In genomic region chr2:181125364-181125763, GRCh38 we compare ENCODE assay signal across 16 cellular contexts.
A peak's percentile ranks its signal among the peaks of the same experiment; 100 is the strongest.
DNase-seq lines count a peak whose midpoint lies in the region; ATAC-seq and TF ChIP-seq lines count a peak whose summit lies in the region.
"Had no signal": no experiment of that assay in that cellular context is flagged by ENCODE, and none has a peak within 500 bp of the region (broad histone marks: within the 10 kb centered on the region; RNA-seq: fewer than 3 reads in every experiment).

No MANE protein-coding gene starts in this region.

- H3K27me3 Mint-ChIP-seq in CD8-positive, alpha-beta memory T cell, result no peaks in the 10 kb centered on the region
- H3K27me3 Mint-ChIP-seq in activated naive CD8-positive, alpha-beta T cell, result no peaks in the 10 kb centered on the region
- no peaks in the 10 kb centered on the region for H3K27me3 Mint-ChIP-seq in natural killer cell (ENCODE audit: low read depth in 2 of 2)
- no peaks in the 10 kb centered on the region for H3K27me3 Mint-ChIP-seq in type B pancreatic cell

- H3K36me3 Mint-ChIP-seq in CD8-positive, alpha-beta memory T cell, result peaks cover 10 to 43% (median 30%) of the 10 kb centered on the region in 3 donors
- H3K36me3 Mint-ChIP-seq in activated naive CD8-positive, alpha-beta T cell, result peaks cover 17% of the 10 kb centered on the region
- H3K36me3 Mint-ChIP-seq in natural killer cell (peaks cover 14% of the 10 kb centered on the region), type B pancreatic cell (no peaks in the 10 kb centered on the region)

- H3K4me1 Mint-ChIP-seq in CD8-positive, alpha-beta memory T cell, result peaks cover 74 to 88% (median 85%) of the 10 kb centered on the region in 3 donors
- H3K4me1 Mint-ChIP-seq in activated naive CD8-positive, alpha-beta T cell (ENCODE audit: low read depth), result peaks cover 77% of the 10 kb centered on the region
- H3K4me1 Mint-ChIP-seq in natural killer cell (peaks cover 63% of the 10 kb centered on the region in 2 donors), type B pancreatic cell (ENCODE audit: unreplicated experiment) (peaks cover 5% of the 10 kb centered on the region)

- POLR2A ChIA-PET in CD8-positive, alpha-beta memory T cell (lab: Charles Lee), result interaction anchor here (1.3 to 2.9 kb wide), 4 partner anchors 12 to 20 kb away, joined by 3 to 11 read pairs (median 5); no protein-coding TSS in a partner anchor

- H3K9ac ChIP-seq in Karpas-422 (ENCODE audit: low read length), result no peak overlapping the region

- H3K9me3 Mint-ChIP-seq in CD8-positive, alpha-beta memory T cell, result peaks cover 12 to 27% (median 13%) of the 10 kb centered on the region in 5 donors
- peaks cover 15% of the 10 kb centered on the region for H3K9me3 Mint-ChIP-seq in activated naive CD8-positive, alpha-beta T cell (ENCODE audit: low read depth)
- H3K9me3 Mint-ChIP-seq in natural killer cell (peaks cover 3 to 5% of the 10 kb centered on the region in 2 donors), type B pancreatic cell (peaks cover 4% of the 10 kb centered on the region)

- no peak overlapping the region for H3K4me2 ChIP-seq in Karpas-422 (ENCODE audit: low read depth, low read length, poor library complexity, severe bottlenecking)

- H3K4me3 ChIP-seq in CD8-positive, alpha-beta memory T cell (ENCODE audit: low read length), result peak overlapping the region; percentile 56
- no peak overlapping the region for H3K4me3 ChIP-seq in Karpas-422 (ENCODE audit: low read length)
- H3K4me3 ChIP-seq: ovary, sigmoid colon, SJCRH30, thyroid gland had no signal

- intact Hi-C loops in natural killer cell (cut with micrococcal nuclease), result no loop called here

- H3K4me1 ChIP-seq in CD8-positive, alpha-beta memory T cell (ENCODE audit: insufficient read depth, low read length), result peaks cover 67% of the 10 kb centered on the region
- no peaks in the 10 kb centered on the region; the same call in 1 of the 2 replicates for H3K4me1 ChIP-seq in Karpas-422 (ENCODE audit: low read length)
- H3K4me1 ChIP-seq: sigmoid colon, thyroid gland had no signal

- H3K27ac ChIP-seq in CD8-positive, alpha-beta memory T cell (ENCODE audit: low read depth, low read length), result peak overlapping the region; percentile 91
- H3K27ac ChIP-seq in Karpas-422 (ENCODE audit: low read length), result no peak overlapping the region
- H3K27ac ChIP-seq: ovary, sigmoid colon, SJCRH30, thyroid gland had no signal

- no peaks in the 10 kb centered on the region for H3K9me3 ChIP-seq in CD8-positive, alpha-beta memory T cell (ENCODE audit: low read length)
- no peaks in the 10 kb centered on the region for H3K9me3 ChIP-seq in Karpas-422 (ENCODE audit: low read length)
- H3K9me3 ChIP-seq: ovary, sigmoid colon, thyroid gland had no signal

- ATAC-seq in natural killer cell (no peak), HG03196 (IDR thresholded peaks at IDR 0.05; ENCODE audit: unreplicated experiment) (no peak)

- no peaks in the 10 kb centered on the region for H3K36me3 ChIP-seq in CD8-positive, alpha-beta memory T cell (ENCODE audit: insufficient read depth, low read length)
- H3K36me3 ChIP-seq in Karpas-422 (ENCODE audit: insufficient read depth, low read length), result no peaks in the 10 kb centered on the region
- H3K36me3 ChIP-seq: ovary, sigmoid colon, SJCRH30, thyroid gland had no signal

- TF ChIP-seq CTCF in natural killer cell (IDR thresholded peaks at IDR 0.05), result no peak
- no peak for TF ChIP-seq CTCF in type B pancreatic cell (conservative IDR thresholded peaks at IDR 0.05)

- peak overlapping the region; percentile 94 to 100 (median 98) for H3K27ac Mint-ChIP-seq in CD8-positive, alpha-beta memory T cell
- H3K27ac Mint-ChIP-seq in activated naive CD8-positive, alpha-beta T cell, result peak overlapping the region; percentile 97
- H3K27ac Mint-ChIP-seq in natural killer cell, result peak overlapping the region; percentile 96 to 99
- no peak overlapping the region for H3K27ac Mint-ChIP-seq in type B pancreatic cell

- H3K27me3 ChIP-seq in CD8-positive, alpha-beta memory T cell (ENCODE audit: insufficient read depth, low read length, poor library complexity, severe bottlenecking), result no peaks in the 10 kb centered on the region
- no peaks in the 10 kb centered on the region for H3K27me3 ChIP-seq in Karpas-422 (ENCODE audit: low read length)
- H3K27me3 ChIP-seq: ovary, sigmoid colon, SJCRH30, thyroid gland had no signal

- DNase-seq in CD8-positive, alpha-beta memory T cell, result no peak
- DNase-seq in Karpas-422, result no peak
- DNase-seq in natural killer cell, result no peak
- no peak for DNase-seq in glomerular visceral epithelial cell (ENCODE audit: extremely low spot score)
- DNase-seq in type B pancreatic cell (ENCODE audit: extremely low spot score, unreplicated experiment), result no peak
- DNase-seq: central memory CD4-positive, alpha-beta T cell; DMS53; NCI-H1048; NCI-H524; ovary; sigmoid colon; SJCRH30; stimulated activated CD4-positive, alpha-beta T cell treated with anti-CD3 and anti-CD28 coated beads, Interleukin-2, amount 100 ng/mL, for 48 hours; thyroid gland had no signal

- CTCF ChIA-PET in CD8-positive, alpha-beta memory T cell (lab: Charles Lee), result interaction anchor here (1.0 to 4.9 kb wide), 10 partner anchors 10 to 341 kb away, joined by 3 to 38 read pairs (median 4); partner anchors contain the start of gene ITGA4

- no peaks in the 10 kb centered on the region for H3K79me2 ChIP-seq in Karpas-422 (ENCODE audit: low read length)

- no peaks in the 10 kb centered on the region for H3K9me2 ChIP-seq in Karpas-422 (replicated peaks; ENCODE audit: insufficient read depth, low read length)

- H4K20me1 ChIP-seq in Karpas-422 (ENCODE audit: insufficient read depth, low read depth, low read length), result no peaks in the 10 kb centered on the region

- 0 out of 2 replicates have a peak overlapping the region, but pooled peaks have one; percentile 7 for H2AFZ ChIP-seq in Karpas-422 (ENCODE audit: low read length)

- H3K4me3 Mint-ChIP-seq in CD8-positive, alpha-beta memory T cell, result peak overlapping the region; percentile 70 to 89 (median 83)
- H3K4me3 Mint-ChIP-seq in activated naive CD8-positive, alpha-beta T cell, result peak overlapping the region; percentile 64
- H3K4me3 Mint-ChIP-seq in natural killer cell, result peak overlapping the region; percentile 52
- H3K4me3 Mint-ChIP-seq in type B pancreatic cell, result no peak overlapping the region
